ENCODE assay signal across 2 cellular contexts in the genomic region with DNA sequence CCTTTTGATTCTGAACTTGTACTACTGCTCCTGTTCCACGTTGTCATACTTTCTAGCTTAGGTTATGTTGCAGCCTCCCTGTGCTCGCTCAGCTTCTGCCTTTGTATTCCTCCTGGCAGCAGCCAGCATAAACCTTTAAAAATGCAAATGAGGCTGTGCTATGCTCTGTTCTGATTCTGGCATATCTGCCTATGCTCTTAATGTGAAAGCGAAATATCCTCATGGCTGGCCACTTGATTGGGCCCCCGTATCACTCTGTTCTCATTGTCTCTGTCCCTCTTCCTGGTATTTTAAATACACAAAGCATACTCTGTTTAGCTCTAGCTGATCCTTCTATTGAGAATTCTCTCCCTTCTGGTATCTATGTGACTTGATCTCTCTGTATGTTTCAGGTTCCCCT.
TF ChIP-seq lines count a peak whose summit lies in the region.

No MANE protein-coding gene starts in this region.

TF ChIP-seq in IMR-90, 13 proteins besides CTCF, POLR2A, EP300 and RAD21:
- TF ChIP-seq MAFK (IDR thresholded peaks at IDR 0.05; ENCODE audit: low read depth, low read length) = no peak
- no peak for TF ChIP-seq BHLHE40 (IDR thresholded peaks at IDR 0.05; ENCODE audit: low read depth, low read length)
TF ChIP-seq in IMR-90: peak in this region for 0.

TF ChIP-seq in H1, 55 proteins besides CTCF, POLR2A, EP300 and RAD21:
- TF ChIP-seq SP1 (IDR thresholded peaks at IDR 0.05; ENCODE audit: low read depth, low read length) = no peak
- TF ChIP-seq SP2 (IDR thresholded peaks at IDR 0.05; ENCODE audit: low read length) = no peak
- TF ChIP-seq JUN (IDR thresholded peaks at IDR 0.05; ENCODE audit: low read depth, low read length) = no peak
- TF ChIP-seq TEAD4 (IDR thresholded peaks at IDR 0.05; ENCODE audit: low read depth, low read length) = no peak
- no peak for TF ChIP-seq HDAC2 (IDR thresholded peaks at IDR 0.05; ENCODE audit: borderline replicate concordance in 1 of 2, low read depth in 2 of 2, low read length in 2 of 2)
- TF ChIP-seq, protein P1, sequence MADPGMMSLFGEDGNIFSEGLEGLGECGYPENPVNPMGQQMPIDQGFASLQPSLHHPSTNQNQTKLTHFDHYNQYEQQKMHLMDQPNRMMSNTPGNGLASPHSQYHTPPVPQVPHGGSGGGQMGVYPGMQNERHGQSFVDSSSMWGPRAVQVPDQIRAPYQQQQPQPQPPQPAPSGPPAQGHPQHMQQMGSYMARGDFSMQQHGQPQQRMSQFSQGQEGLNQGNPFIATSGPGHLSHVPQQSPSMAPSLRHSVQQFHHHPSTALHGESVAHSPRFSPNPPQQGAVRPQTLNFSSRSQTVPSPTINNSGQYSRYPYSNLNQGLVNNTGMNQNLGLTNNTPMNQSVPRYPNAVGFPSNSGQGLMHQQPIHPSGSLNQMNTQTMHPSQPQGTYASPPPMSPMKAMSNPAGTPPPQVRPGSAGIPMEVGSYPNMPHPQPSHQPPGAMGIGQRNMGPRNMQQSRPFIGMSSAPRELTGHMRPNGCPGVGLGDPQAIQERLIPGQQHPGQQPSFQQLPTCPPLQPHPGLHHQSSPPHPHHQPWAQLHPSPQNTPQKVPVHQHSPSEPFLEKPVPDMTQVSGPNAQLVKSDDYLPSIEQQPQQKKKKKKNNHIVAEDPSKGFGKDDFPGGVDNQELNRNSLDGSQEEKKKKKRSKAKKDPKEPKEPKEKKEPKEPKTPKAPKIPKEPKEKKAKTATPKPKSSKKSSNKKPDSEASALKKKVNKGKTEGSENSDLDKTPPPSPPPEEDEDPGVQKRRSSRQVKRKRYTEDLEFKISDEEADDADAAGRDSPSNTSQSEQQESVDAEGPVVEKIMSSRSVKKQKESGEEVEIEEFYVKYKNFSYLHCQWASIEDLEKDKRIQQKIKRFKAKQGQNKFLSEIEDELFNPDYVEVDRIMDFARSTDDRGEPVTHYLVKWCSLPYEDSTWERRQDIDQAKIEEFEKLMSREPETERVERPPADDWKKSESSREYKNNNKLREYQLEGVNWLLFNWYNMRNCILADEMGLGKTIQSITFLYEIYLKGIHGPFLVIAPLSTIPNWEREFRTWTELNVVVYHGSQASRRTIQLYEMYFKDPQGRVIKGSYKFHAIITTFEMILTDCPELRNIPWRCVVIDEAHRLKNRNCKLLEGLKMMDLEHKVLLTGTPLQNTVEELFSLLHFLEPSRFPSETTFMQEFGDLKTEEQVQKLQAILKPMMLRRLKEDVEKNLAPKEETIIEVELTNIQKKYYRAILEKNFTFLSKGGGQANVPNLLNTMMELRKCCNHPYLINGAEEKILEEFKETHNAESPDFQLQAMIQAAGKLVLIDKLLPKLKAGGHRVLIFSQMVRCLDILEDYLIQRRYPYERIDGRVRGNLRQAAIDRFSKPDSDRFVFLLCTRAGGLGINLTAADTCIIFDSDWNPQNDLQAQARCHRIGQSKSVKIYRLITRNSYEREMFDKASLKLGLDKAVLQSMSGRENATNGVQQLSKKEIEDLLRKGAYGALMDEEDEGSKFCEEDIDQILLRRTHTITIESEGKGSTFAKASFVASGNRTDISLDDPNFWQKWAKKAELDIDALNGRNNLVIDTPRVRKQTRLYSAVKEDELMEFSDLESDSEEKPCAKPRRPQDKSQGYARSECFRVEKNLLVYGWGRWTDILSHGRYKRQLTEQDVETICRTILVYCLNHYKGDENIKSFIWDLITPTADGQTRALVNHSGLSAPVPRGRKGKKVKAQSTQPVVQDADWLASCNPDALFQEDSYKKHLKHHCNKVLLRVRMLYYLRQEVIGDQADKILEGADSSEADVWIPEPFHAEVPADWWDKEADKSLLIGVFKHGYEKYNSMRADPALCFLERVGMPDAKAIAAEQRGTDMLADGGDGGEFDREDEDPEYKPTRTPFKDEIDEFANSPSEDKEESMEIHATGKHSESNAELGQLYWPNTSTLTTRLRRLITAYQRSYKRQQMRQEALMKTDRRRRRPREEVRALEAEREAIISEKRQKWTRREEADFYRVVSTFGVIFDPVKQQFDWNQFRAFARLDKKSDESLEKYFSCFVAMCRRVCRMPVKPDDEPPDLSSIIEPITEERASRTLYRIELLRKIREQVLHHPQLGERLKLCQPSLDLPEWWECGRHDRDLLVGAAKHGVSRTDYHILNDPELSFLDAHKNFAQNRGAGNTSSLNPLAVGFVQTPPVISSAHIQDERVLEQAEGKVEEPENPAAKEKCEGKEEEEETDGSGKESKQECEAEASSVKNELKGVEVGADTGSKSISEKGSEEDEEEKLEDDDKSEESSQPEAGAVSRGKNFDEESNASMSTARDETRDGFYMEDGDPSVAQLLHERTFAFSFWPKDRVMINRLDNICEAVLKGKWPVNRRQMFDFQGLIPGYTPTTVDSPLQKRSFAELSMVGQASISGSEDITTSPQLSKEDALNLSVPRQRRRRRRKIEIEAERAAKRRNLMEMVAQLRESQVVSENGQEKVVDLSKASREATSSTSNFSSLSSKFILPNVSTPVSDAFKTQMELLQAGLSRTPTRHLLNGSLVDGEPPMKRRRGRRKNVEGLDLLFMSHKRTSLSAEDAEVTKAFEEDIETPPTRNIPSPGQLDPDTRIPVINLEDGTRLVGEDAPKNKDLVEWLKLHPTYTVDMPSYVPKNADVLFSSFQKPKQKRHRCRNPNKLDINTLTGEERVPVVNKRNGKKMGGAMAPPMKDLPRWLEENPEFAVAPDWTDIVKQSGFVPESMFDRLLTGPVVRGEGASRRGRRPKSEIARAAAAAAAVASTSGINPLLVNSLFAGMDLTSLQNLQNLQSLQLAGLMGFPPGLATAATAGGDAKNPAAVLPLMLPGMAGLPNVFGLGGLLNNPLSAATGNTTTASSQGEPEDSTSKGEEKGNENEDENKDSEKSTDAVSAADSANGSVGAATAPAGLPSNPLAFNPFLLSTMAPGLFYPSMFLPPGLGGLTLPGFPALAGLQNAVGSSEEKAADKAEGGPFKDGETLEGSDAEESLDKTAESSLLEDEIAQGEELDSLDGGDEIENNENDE (IDR thresholded peaks at IDR 0.05; ENCODE audit: insufficient replicate concordance, low read length) = no peak
- no peak for TF ChIP-seq TCF12 (IDR thresholded peaks at IDR 0.05; ENCODE audit: low read depth, low read length)
- TF ChIP-seq BRCA1 (IDR thresholded peaks at IDR 0.05; ENCODE audit: low read depth, low read length) = no peak
- no peak for TF ChIP-seq YY1 (IDR thresholded peaks at IDR 0.05; ENCODE audit: low read depth, low read length)
- no peak for TF ChIP-seq KDM4A (IDR thresholded peaks at IDR 0.05; ENCODE audit: low read depth, low read length, severe bottlenecking)
- no peak for TF ChIP-seq POLR2AphosphoS5 (IDR thresholded peaks at IDR 0.05; ENCODE audit: low read depth, low read length)
- no peak for TF ChIP-seq SP4 (IDR thresholded peaks at IDR 0.05; ENCODE audit: low read length)
- TF ChIP-seq RNF2 (IDR thresholded peaks at IDR 0.05; ENCODE audit: borderline replicate concordance, low read depth, low read length, missing control alignments, poor library complexity, severe bottlenecking) = no peak
- no peak for TF ChIP-seq PHF8 (conservative IDR thresholded peaks at IDR 0.05; ENCODE audit: low read depth, low read length)
- no peak for TF ChIP-seq BCL11A (IDR thresholded peaks at IDR 0.05; ENCODE audit: low read depth in 2 of 2, low read length in 2 of 2)
